8 cellular contexts compared by ENCODE assay signal in the genomic region with DNA sequence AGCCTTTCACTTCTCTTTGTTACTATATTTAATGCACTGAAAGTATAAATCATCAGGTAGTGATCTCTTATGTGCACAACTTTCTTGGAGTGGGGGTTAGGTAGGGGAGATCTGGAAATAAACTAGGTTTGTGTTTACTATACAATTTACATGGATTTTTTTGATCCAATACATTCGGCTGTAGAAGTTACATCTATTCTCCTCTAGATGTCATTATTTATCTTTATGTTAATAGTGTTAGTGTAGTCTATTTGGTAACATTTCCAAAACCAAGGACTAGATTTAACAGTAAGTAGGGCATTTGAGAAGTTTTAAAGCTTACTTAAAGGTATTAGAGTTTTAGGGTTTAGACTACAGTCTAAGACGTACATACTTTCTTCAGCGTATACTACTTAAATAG. TPM values are rescaled to one million over a fixed set of nuclear protein-coding genes. Genes with fewer than 3 reads are reported as not detected.
A peak's percentile ranks its signal among the peaks of the same experiment; 100 is the strongest.
DNase-seq lines count a peak whose midpoint lies in the region; ATAC-seq and TF ChIP-seq lines count a peak whose summit lies in the region.

No MANE protein-coding gene starts in this region.

- TF ChIP-seq EP300 in esophagus muscularis mucosa (IDR thresholded peaks at IDR 0.05): no peak

- H3K27me3 Mint-ChIP-seq in natural killer cell (ENCODE audit: low read depth in 2 of 2): no peaks in the 10 kb centered on the region
- H3K27me3 Mint-ChIP-seq in natural killer cell treated with Interleukin-12 subunit alpha and Interleukin-12 subunit beta and Interleukin-15 and Interleukin-18, amount 100 ng/mL, for 72 hours: no peaks in the 10 kb centered on the region

- ATAC-seq in natural killer cell (peak; percentile 61 to 74 (median 72)), HG03571 (IDR thresholded peaks at IDR 0.05; ENCODE audit: unreplicated experiment) (no peak)
- no peak for ATAC-seq in natural killer cell treated with Interleukin-12 subunit alpha and Interleukin-12 subunit beta and Interleukin-15 and Interleukin-18, amount 100 ng/mL, for 72 hours

- intact Hi-C loops in natural killer cell (cut with micrococcal nuclease): loop anchor here (1.0 kb wide), 1 partner anchor 96 kb away; no protein-coding TSS in a partner anchor
- intact Hi-C loops in esophagus muscularis mucosa (cut with DNase I): loop anchor here (5.0 kb wide), 2 partner anchors 74 to 94 kb away; partner anchors contain the start of gene PLEKHO1

- H3K9ac ChIP-seq in OCI-LY3 (ENCODE audit: low read length): no peak overlapping the region

- no peak overlapping the region for H3K27ac Mint-ChIP-seq in natural killer cell
- no peak overlapping the region for H3K27ac Mint-ChIP-seq in natural killer cell treated with Interleukin-12 subunit alpha and Interleukin-12 subunit beta and Interleukin-15 and Interleukin-18, amount 100 ng/mL, for 72 hours

- H3K36me3 ChIP-seq in OCI-LY3 (replicated peaks; ENCODE audit: low read depth, low read length): peaks cover 18% of the 10 kb centered on the region
- peaks cover 13 to 62% (median 47%) of the 10 kb centered on the region in 4 donors for H3K36me3 ChIP-seq in esophagus muscularis mucosa

- no peak overlapping the region for H3K4me3 Mint-ChIP-seq in natural killer cell
- H3K4me3 Mint-ChIP-seq in natural killer cell treated with Interleukin-12 subunit alpha and Interleukin-12 subunit beta and Interleukin-15 and Interleukin-18, amount 100 ng/mL, for 72 hours: no peak overlapping the region

- H3K4me2 ChIP-seq in OCI-LY3 (ENCODE audit: low read length): no peak overlapping the region

- no peak overlapping the region for H3K4me3 ChIP-seq in OCI-LY3 (ENCODE audit: low read length)
- no peak overlapping the region for H3K4me3 ChIP-seq in esophagus muscularis mucosa

- no peak for TF ChIP-seq POLR2A in esophagus muscularis mucosa (IDR thresholded peaks at IDR 0.05; ENCODE audit: low read depth)

- TF ChIP-seq CTCF in natural killer cell (IDR thresholded peaks at IDR 0.05): peak; percentile 59
- TF ChIP-seq CTCF in OCI-LY3 (IDR thresholded peaks at IDR 0.05; ENCODE audit: low read depth, low read length): peak; percentile 79
- TF ChIP-seq CTCF in esophagus muscularis mucosa (IDR thresholded peaks at IDR 0.05): peak; percentile 44 to 60 (median 51)

- peaks cover 10% of the 10 kb centered on the region for H3K36me3 Mint-ChIP-seq in natural killer cell
- H3K36me3 Mint-ChIP-seq in natural killer cell treated with Interleukin-12 subunit alpha and Interleukin-12 subunit beta and Interleukin-15 and Interleukin-18, amount 100 ng/mL, for 72 hours: peaks cover 14% of the 10 kb centered on the region

- peaks cover 8% of the 10 kb centered on the region for H3K79me2 ChIP-seq in OCI-LY3 (ENCODE audit: low read length)

- no peaks in the 10 kb centered on the region for H3K9me3 Mint-ChIP-seq in natural killer cell
- H3K9me3 Mint-ChIP-seq in natural killer cell treated with Interleukin-12 subunit alpha and Interleukin-12 subunit beta and Interleukin-15 and Interleukin-18, amount 100 ng/mL, for 72 hours: no peaks in the 10 kb centered on the region

- H3K4me1 ChIP-seq in OCI-LY3 (ENCODE audit: low read length) (peaks cover 15% of the 10 kb centered on the region), esophagus muscularis mucosa (peaks cover 8 to 31% (median 25%) of the 10 kb centered on the region in 4 donors)

- H3K9me3 ChIP-seq in OCI-LY3 (ENCODE audit: insufficient read depth, low read length) (no peaks in the 10 kb centered on the region), esophagus muscularis mucosa (no peaks in the 10 kb centered on the region)

- H3K27me3 ChIP-seq in OCI-LY3 (ENCODE audit: low read depth, low read length): no peaks in the 10 kb centered on the region
- H3K27me3 ChIP-seq in esophagus muscularis mucosa: no peaks in the 10 kb centered on the region

- DNase-seq in natural killer cell: no peak
- no peak for DNase-seq in natural killer cell treated with Interleukin-12 subunit alpha and Interleukin-12 subunit beta and Interleukin-15 and Interleukin-18, amount 100 ng/mL, for 72 hours (ENCODE audit: low spot score)
- no peak for DNase-seq in esophagus muscularis mucosa (ENCODE audit: extremely low spot score)
- DNase-seq in superior temporal gyrus (ENCODE audit: extremely low spot score): peak; percentile 53
- DNase-seq in GDM1 (lab: John Stamatoyannopoulos, UW): no peak
- no peak for DNase-seq in SK-N-DZ (ENCODE audit: low spot score)

- H3K27ac ChIP-seq in OCI-LY3 (ENCODE audit: low read length) (no peak overlapping the region), esophagus muscularis mucosa (replicated peaks in 1 of 4) (no peak overlapping the region)

- no peaks in the 10 kb centered on the region for H4K20me1 ChIP-seq in OCI-LY3 (ENCODE audit: insufficient read depth, low read length)

- no peak overlapping the region for H2AFZ ChIP-seq in OCI-LY3 (ENCODE audit: low read depth, low read length)

- H3K4me1 Mint-ChIP-seq in natural killer cell: peaks cover 13 to 21% of the 10 kb centered on the region in 2 donors
- H3K4me1 Mint-ChIP-seq in natural killer cell treated with Interleukin-12 subunit alpha and Interleukin-12 subunit beta and Interleukin-15 and Interleukin-18, amount 100 ng/mL, for 72 hours (ENCODE audit: low read depth in 2 of 2): peaks cover 13 to 23% of the 10 kb centered on the region in 2 donors

- WGBS in esophagus muscularis mucosa: 56% methylated on average over 3 of the region's 3 CpGs

RNA-seq across cellular contexts. Expression of gene VPS45, which starts 5.4 kb away (rescaled TPM):
- total RNA-seq in natural killer cell (10 to 100 TPM; 28.8 to 41.1 (median 33.0) TPM), esophagus muscularis mucosa (10 to 100 TPM; 38.9 to 56.5 (median 44.9) TPM)
- total RNA-seq in natural killer cell treated with Interleukin-12 subunit alpha and Interleukin-12 subunit beta and Interleukin-15 and Interleukin-18, amount 100 ng/mL, for 72 hours: 10 to 100 TPM; 34.1 to 40.4 TPM
- polyA plus RNA-seq in SK-N-DZ (2014; cell fraction: cytosol; rRNA removed): 62.6 and 68.1 TPM in 2 replicates
- polyA plus RNA-seq in SK-N-DZ (2014; cell fraction: nucleus; rRNA removed): 150 and 153 TPM in 2 replicates

Comparison
In these comparisons a context has a peak if more than half of its experiments do, and no peak if none do; other contexts are left out.
1. ATAC-seq: peak in natural killer cell (3 of 3); none in natural killer cell treated with Interleukin-12 subunit alpha and Interleukin-12 subunit beta and Interleukin-15 and Interleukin-18, amount 100 ng/mL, for 72 hours (0 of 2) and HG03571 (single experiment).
2. Peak in every context shown above with its lines, with median percentiles within 50 percentile points of each other: CTCF ChIP-seq.